16 cellular contexts compared by ENCODE assay signal in genomic region chr10:78264361-78264760, GRCh38.
DNase-seq lines count a peak whose midpoint lies in the region; ATAC-seq and TF ChIP-seq lines count a peak whose summit lies in the region.
"Had no signal": no experiment of that assay in that cellular context is flagged by ENCODE, and none has a peak within 500 bp of the region (broad histone marks: within the 10 kb centered on the region; RNA-seq: fewer than 3 reads in every experiment).

No MANE protein-coding gene starts in this region.

- H3K27ac ChIP-seq in SJSA1 = peak overlapping the region; percentile 82; the same call in 1 of the 2 replicates
- H3K27ac ChIP-seq in fibroblast of lung (ENCODE audit: insufficient read depth, low read length) = peak overlapping the region; percentile 78
- peak overlapping the region; percentile 88 for H3K27ac ChIP-seq in osteoblast (ENCODE audit: low read depth, low read length)
- H3K27ac ChIP-seq in right cardiac atrium (ENCODE audit: low read length) = no peak overlapping the region
- H3K27ac ChIP-seq: BLaER1 had no signal

- H3K27me3 ChIP-seq in SJSA1 (replicated peaks) (no peaks in the 10 kb centered on the region), fibroblast of lung (ENCODE audit: control insufficient read depth, insufficient read depth, low read length) (no peaks in the 10 kb centered on the region), osteoblast (ENCODE audit: insufficient read depth, low read length) (no peaks in the 10 kb centered on the region), right cardiac atrium (ENCODE audit: control insufficient read depth, insufficient read depth) (no peaks in the 10 kb centered on the region)
- H3K27me3 ChIP-seq: BLaER1 had no signal

- 93% methylated on average over 3 of the region's 3 CpGs for WGBS in right cardiac atrium

- H3K4me3 ChIP-seq in SJSA1 = no peak overlapping the region
- no peak overlapping the region for H3K4me3 ChIP-seq in fibroblast of lung (replicated peaks in 1 of 4; ENCODE audit: control extremely low read depth in 1 of 4, insufficient read depth in 1 of 4, low read depth in 3 of 4, low read length in 4 of 4)
- H3K4me3 ChIP-seq in osteoblast (ENCODE audit: insufficient read depth, low read length) = no peak overlapping the region
- no peak overlapping the region for H3K4me3 ChIP-seq in right cardiac atrium (ENCODE audit: low read length)
- H3K4me3 ChIP-seq: BLaER1, GM23338 had no signal

- no peaks in the 10 kb centered on the region for H4K20me1 ChIP-seq in fibroblast of lung (ENCODE audit: control insufficient read depth, extremely low read depth, insufficient read depth, low read length)
- H4K20me1 ChIP-seq in osteoblast (ENCODE audit: insufficient read depth, low read length) = no peaks in the 10 kb centered on the region
- H4K20me1 ChIP-seq: BLaER1 had no signal

- H3K36me3 ChIP-seq in SJSA1 (no peaks in the 10 kb centered on the region), fibroblast of lung (ENCODE audit: control insufficient read depth, insufficient read depth, low read length) (no peaks in the 10 kb centered on the region), osteoblast (ENCODE audit: insufficient read depth, low read length) (no peaks in the 10 kb centered on the region)
- H3K36me3 ChIP-seq: BLaER1 had no signal

- no peak for ATAC-seq in right cardiac atrium
- ATAC-seq: GM23338 had no signal

- H3K4me1 ChIP-seq in SJSA1 (replicated peaks) (peaks cover 37% of the 10 kb centered on the region), fibroblast of lung (ENCODE audit: control insufficient read depth, extremely low read depth, insufficient read depth, low read length) (peaks cover 16% of the 10 kb centered on the region), osteoblast (ENCODE audit: insufficient read depth, low read length) (peaks cover 41% of the 10 kb centered on the region), right cardiac atrium (ENCODE audit: control insufficient read depth, insufficient read depth, low read length) (peaks cover 2% of the 10 kb centered on the region)
- H3K4me1 ChIP-seq: BLaER1 had no signal

- TF ChIP-seq CTCF in fibroblast of lung (conservative IDR thresholded peaks at IDR 0.05 in 1 of 2, IDR thresholded peaks at IDR 0.05 in 1 of 2; ENCODE audit: low read depth in 1 of 2, low read length in 2 of 2) (no peak), osteoblast (IDR thresholded peaks at IDR 0.05; ENCODE audit: extremely low read depth, low read depth, low read length) (no peak)

- H3K9me3 ChIP-seq in SJSA1 (replicated peaks) (no peaks in the 10 kb centered on the region), fibroblast of lung (ENCODE audit: control insufficient read depth, insufficient read depth, low read depth, low read length) (no peaks in the 10 kb centered on the region), osteoblast (ENCODE audit: low read depth, low read length) (no peaks in the 10 kb centered on the region), right cardiac atrium (ENCODE audit: control insufficient read depth, low read length) (no peaks in the 10 kb centered on the region)
- H3K9me3 ChIP-seq: BLaER1 had no signal

- no peak overlapping the region for H3K9ac ChIP-seq in fibroblast of lung (ENCODE audit: insufficient read depth, low read length)
- H3K9ac ChIP-seq: BLaER1 had no signal

- no peaks in the 10 kb centered on the region for H3K79me2 ChIP-seq in fibroblast of lung (ENCODE audit: control insufficient read depth, insufficient read depth, low read length)
- H3K79me2 ChIP-seq in osteoblast (ENCODE audit: insufficient read depth, low read length) = no peaks in the 10 kb centered on the region

- intact Hi-C loops in right cardiac atrium (cut with DNase I) = no loop called here

- DNase-seq in SJSA1 (ENCODE audit: low read depth in 1 of 2, low spot score in 2 of 2) (no peak), fibroblast of lung (ENCODE audit: low read depth in 2 of 2) (no peak), osteoblast (ENCODE audit: insufficient read length, low spot score, missing footprints) (no peak), DMS53 (lab: John Stamatoyannopoulos, UW) (no peak), right cardiac atrium (no peak), ecto neural progenitor cell (ENCODE audit: low spot score) (no peak), SHP77 (lab: John Stamatoyannopoulos, UW) (no peak)
- DNase-seq: NCI-H1436 treated with DMSO at 0.1 percent for 48 hours; NCI-H2081 treated with DMSO at 0.1 percent for 48 hours; NCI-H2227 treated with DMSO at 0.1 percent for 48 hours; NCI-H526; NK-92 treated with Interleukin-12 subunit alpha and Interleukin-12 subunit beta, amount 100 ng/mL, for 24 hours; OCI-M1; RPMI8226 had no signal

- H3K4me2 ChIP-seq in fibroblast of lung (ENCODE audit: extremely low read depth, insufficient read depth, low read length) (no peak overlapping the region), osteoblast (ENCODE audit: insufficient read depth, low read length) (no peak overlapping the region)
- H3K4me2 ChIP-seq: BLaER1, GM23338 had no signal

- no peak overlapping the region for H2AFZ ChIP-seq in fibroblast of lung (ENCODE audit: low read length)
- H2AFZ ChIP-seq in osteoblast (ENCODE audit: low read length) = no peak overlapping the region
- H2AFZ ChIP-seq: GM23338 had no signal
